Comparison of ENCODE assay signal across 9 cellular contexts in the genomic region with DNA sequence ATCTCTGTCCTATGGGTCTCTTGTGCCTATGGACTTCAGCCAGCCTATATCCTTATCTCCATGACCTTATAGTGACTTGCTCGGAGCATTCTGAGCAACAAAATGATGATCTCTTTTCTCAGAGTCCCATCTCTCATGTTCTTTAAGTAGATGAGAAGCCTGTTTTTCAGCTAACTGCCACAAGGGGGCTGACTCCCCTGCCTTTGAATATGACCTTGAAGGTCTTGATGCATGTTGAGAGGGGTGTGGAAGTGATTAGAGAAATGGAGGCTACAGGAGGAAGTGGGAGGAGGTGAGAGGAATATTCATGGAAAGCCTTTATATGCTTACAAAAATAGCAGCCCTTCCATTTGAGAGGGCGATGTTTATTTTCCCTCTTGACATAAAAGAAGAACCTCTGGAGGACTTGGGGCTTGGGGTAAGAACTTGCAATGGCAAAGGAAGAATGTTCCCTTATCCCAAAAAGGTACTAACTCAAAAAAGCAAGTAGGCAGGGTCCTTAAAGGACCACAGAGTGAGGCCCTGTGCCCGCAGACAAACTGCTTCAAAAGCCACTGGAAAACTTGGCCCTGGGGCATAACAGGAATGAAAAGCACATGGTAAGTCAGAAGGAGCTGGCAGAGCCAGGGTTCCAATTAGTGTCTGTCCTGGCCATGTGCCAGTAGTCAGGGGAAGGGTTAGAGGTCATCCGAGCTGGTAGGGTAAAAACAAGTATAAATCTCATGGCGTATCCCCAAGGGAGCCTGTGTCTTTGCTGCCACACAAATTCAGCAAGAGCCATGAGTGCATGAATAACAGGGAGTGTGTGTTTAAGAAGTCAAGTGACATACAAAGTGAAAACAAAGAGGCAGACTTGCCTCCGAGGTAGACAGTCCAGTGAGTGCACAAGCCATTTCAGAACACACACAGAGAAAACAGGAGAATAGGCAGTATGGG. TPM values are rescaled to one million over a fixed set of nuclear protein-coding genes. Genes with fewer than 3 reads are reported as not detected.
DNase-seq lines count a peak whose midpoint lies in the region; ATAC-seq and TF ChIP-seq lines count a peak whose summit lies in the region.
"Had no signal": no experiment of that assay in that cellular context is flagged by ENCODE, and none has a peak within 500 bp of the region (broad histone marks: within the 10 kb centered on the region; RNA-seq: fewer than 3 reads in every experiment).

No MANE protein-coding gene starts in this region.

- H3K4me1 ChIP-seq in suprapubic skin, result peaks cover 26% of the 10 kb centered on the region
- no peaks in the 10 kb centered on the region for H3K4me1 ChIP-seq in prostate gland (replicated peaks)

- 62% methylated on average over 6 of the region's 6 CpGs for WGBS in suprapubic skin
- WGBS in prostate gland, result 80% methylated on average over 6 of the region's 6 CpGs

- no peak for ATAC-seq in HG03095 (IDR thresholded peaks at IDR 0.05; ENCODE audit: unreplicated experiment)

- H3K27me3 ChIP-seq in suprapubic skin (no peaks in the 10 kb centered on the region), prostate gland (replicated peaks; ENCODE audit: insufficient read depth) (no peaks in the 10 kb centered on the region)

- H3K4me3 ChIP-seq in fibroblast of mammary gland (ENCODE audit: control insufficient read depth, low read depth, low read length), result no peak overlapping the region
- no peak overlapping the region for H3K4me3 ChIP-seq in suprapubic skin
- H3K4me3 ChIP-seq in prostate gland, result no peak overlapping the region

- H3K9me3 ChIP-seq in suprapubic skin, result peaks cover 4% of the 10 kb centered on the region
- no peaks in the 10 kb centered on the region for H3K9me3 ChIP-seq in prostate gland

- DNase-seq in CD1c-positive myeloid dendritic cell (ENCODE audit: extremely low spot score), result peak; percentile 60
- peak; percentile 63 for DNase-seq in KBM-7
- peak; percentile 47 for DNase-seq in activated T-cell treated with anti-CD3 and anti-CD28 coated beads for 24 hours (ENCODE audit: low read depth)
- DNase-seq in fibroblast of mammary gland (ENCODE audit: low read depth), result peak; percentile 17
- no peak for DNase-seq in suprapubic skin (ENCODE audit: low spot score in 2 of 2)
- no peak for DNase-seq in prostate gland (ENCODE audit: low spot score)
- DNase-seq in C1 segment of cervical spinal cord (lab: John Stamatoyannopoulos, UW), result no peak

- TF ChIP-seq EP300 in suprapubic skin (IDR thresholded peaks at IDR 0.05), result no peak

- H3K36me3 ChIP-seq in suprapubic skin (no peaks in the 10 kb centered on the region), prostate gland (no peaks in the 10 kb centered on the region)

- peak; percentile 55 for TF ChIP-seq CTCF in fibroblast of mammary gland (conservative IDR thresholded peaks at IDR 0.05; ENCODE audit: control insufficient read depth, insufficient read depth, low read depth, low read length)
- peak; percentile 13 to 48 for TF ChIP-seq CTCF in suprapubic skin (IDR thresholded peaks at IDR 0.05)
- TF ChIP-seq CTCF in prostate gland (IDR thresholded peaks at IDR 0.05), result peak in 2 of 4 experiments; percentile 10 to 26

- H3K27ac ChIP-seq in suprapubic skin, result peak overlapping the region; percentile 24
- H3K27ac ChIP-seq in prostate gland, result no peak overlapping the region

- intact Hi-C loops in prostate gland (cut with DNase I), result no loop called here

- in situ Hi-C loops in KBM-7 (cut with MboI; ENCODE audit: low pct_unique_long_range_greater_than_20kb, low sequenced_read_pairs), result no loop called here

- no peak for TF ChIP-seq POLR2A in suprapubic skin (IDR thresholded peaks at IDR 0.05)
- TF ChIP-seq POLR2A in prostate gland (IDR thresholded peaks at IDR 0.05), result no peak

RNA-seq across cellular contexts. Expression of gene FGD3, which starts 39.1 kb away (rescaled TPM):
- 1 to 10 TPM; 4.6 to 9.2 (median 6.6) TPM for total RNA-seq in suprapubic skin
- total RNA-seq in prostate gland, result 10 to 100 TPM in 1 of 2 donors, 1 to 10 TPM in 1; 6.2 to 11.0 TPM
- total RNA-seq: glomerular endothelial cell had no signal

Comparison
In these comparisons a context has a peak if more than half of its experiments do, and no peak if none do; other contexts are left out.
1. DNase-seq: peak in CD1c-positive myeloid dendritic cell (single experiment), KBM-7 (single experiment), activated T-cell treated with anti-CD3 and anti-CD28 coated beads for 24 hours (single experiment) and fibroblast of mammary gland (single experiment); none in suprapubic skin (0 of 2), prostate gland (single experiment) and C1 segment of cervical spinal cord (0 of 14).